In the genomic region with DNA sequence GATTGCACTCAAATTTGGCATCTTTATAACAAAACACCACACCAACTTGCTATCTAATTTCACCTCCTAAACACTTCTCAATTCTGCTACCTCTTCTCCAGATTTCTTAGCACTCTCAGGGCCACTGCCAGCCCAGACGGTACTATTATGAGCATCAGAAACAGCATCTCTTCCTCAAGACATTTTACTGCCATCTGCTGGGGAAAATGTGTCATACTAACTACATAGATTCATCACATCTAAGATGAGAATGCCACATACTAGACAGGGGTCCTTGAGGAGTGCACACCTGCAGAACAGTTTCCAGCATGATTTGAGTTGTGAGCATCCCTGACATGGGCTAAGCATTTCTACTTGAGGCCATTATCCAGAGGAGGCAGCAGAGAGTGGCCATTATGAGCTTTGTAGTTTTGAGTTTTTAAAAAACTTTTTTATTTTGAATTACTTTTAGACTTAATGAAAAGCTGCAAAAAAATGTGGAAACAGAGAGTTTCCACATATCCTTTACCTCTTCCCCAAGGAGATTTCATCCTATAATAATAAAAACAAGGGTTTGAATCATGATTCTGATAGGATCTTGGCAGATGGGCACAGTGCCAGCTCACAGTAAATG, we compare ENCODE assay signal across 8 cellular contexts. TPM values are rescaled to one million over a fixed set of nuclear protein-coding genes. Genes with fewer than 3 reads are reported as not detected.
DNase-seq lines count a peak whose midpoint lies in the region; ATAC-seq, FAIRE-seq and TF ChIP-seq lines count a peak whose summit lies in the region.

No MANE protein-coding gene starts in this region.

- H3K4me1 ChIP-seq in NT2/D1 (ENCODE audit: insufficient read depth, insufficient read length), result no peaks in the 10 kb centered on the region
- H3K4me1 ChIP-seq in body of pancreas, result peaks cover 12% of the 10 kb centered on the region

- no peak for TF ChIP-seq POLR2A in body of pancreas (IDR thresholded peaks at IDR 0.05)

- DNase-seq in activated CD8-positive, alpha-beta memory T cell treated with anti-CD3 and anti-CD28 coated beads, Interleukin-2, amount 50 U/mL, for 1 hour (ENCODE audit: extremely low read depth), result peak; percentile 4
- no peak for DNase-seq in activated CD8-positive, alpha-beta memory T cell treated with anti-CD3 and anti-CD28 coated beads for 24 hours
- DNase-seq in HTR-8/SVneo (ENCODE audit: insufficient read length, low spot score) (peak; percentile 22), NT2/D1 (ENCODE audit: low read depth, low spot score) (peak; percentile 51), body of pancreas (peak; percentile 13 to 30 (median 20)), inferior parietal cortex (ENCODE audit: extremely low spot score) (peak; percentile 86)
- peak; percentile 4 for DNase-seq in stimulated activated CD4-positive, alpha-beta T cell treated with anti-CD3 and anti-CD28 coated beads, Interleukin-4, amount 100 ng/mL, for 1 hour

- H3K36me3 ChIP-seq in NT2/D1 (ENCODE audit: insufficient read depth, insufficient read length, low read length) (no peaks in the 10 kb centered on the region), body of pancreas (replicated peaks in 1 of 2; ENCODE audit: insufficient read depth in 1 of 2, low read depth in 2 of 2) (no peaks in the 10 kb centered on the region)

- no peak overlapping the region for H3K4me3 ChIP-seq in NT2/D1 (ENCODE audit: insufficient read length, low read depth)
- no peak overlapping the region for H3K4me3 ChIP-seq in body of pancreas

- H3K9me3 ChIP-seq in NT2/D1 (ENCODE audit: insufficient read depth, low read length) (no peaks in the 10 kb centered on the region), body of pancreas (no peaks in the 10 kb centered on the region)

- intact Hi-C loops in body of pancreas (cut with DNase I), result no loop called here

- peak in 6 of 7 experiments; percentile 32 to 50 (median 46) for TF ChIP-seq CTCF in body of pancreas (IDR thresholded peaks at IDR 0.05)

- FAIRE-seq in HTR-8/SVneo (lab: Jason Lieb, UNC), result no peak

- ATAC-seq in GM21619 (IDR thresholded peaks at IDR 0.05; ENCODE audit: unreplicated experiment), result peak; percentile 88
- ATAC-seq in body of pancreas, result peak; percentile 59

- H3K27ac ChIP-seq in body of pancreas, result no peak overlapping the region

- H3K27me3 ChIP-seq in NT2/D1 (ENCODE audit: insufficient read depth, insufficient read length) (no peaks in the 10 kb centered on the region), body of pancreas (no peaks in the 10 kb centered on the region)

- H3K9ac ChIP-seq in NT2/D1 (ENCODE audit: insufficient read length, low read depth), result no peak overlapping the region

- 3 to 8% methylated on average over 1 of the region's 1 CpG for WGBS in body of pancreas, 2 donors

RNA-seq across cellular contexts. Expression of gene GRIP1, which starts 15.1 kb away (rescaled TPM):
- 10 to 100 TPM in 1 of 2 donors, 1 to 10 TPM in 1; 7.5 to 17.8 TPM for total RNA-seq in body of pancreas
